In the genomic region with DNA sequence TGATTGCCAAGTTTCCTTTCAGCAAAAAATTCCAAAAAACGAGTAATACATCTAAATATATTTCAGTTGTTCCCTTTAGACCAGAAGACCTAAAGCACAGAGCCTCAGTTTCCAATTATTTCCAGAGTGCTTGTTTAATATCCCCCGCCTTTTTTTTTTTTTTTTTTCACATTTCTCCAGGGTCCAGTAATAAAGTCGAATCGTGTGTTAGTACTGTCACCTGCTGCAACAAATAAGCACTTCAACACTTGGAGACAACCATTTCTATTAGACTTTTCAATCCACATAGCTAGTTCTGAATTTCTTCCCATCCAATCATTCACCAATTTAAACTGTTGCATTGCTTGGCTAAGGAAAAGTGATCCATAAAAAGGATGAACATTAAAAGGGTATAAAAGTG, we compare ENCODE assay signal across 26 cellular contexts. TPM values are rescaled to one million over a fixed set of nuclear protein-coding genes. Genes with fewer than 3 reads are reported as not detected.
DNase-seq lines count a peak whose midpoint lies in the region; FAIRE-seq and TF ChIP-seq lines count a peak whose summit lies in the region.
"Had no signal": no experiment of that assay in that cellular context is flagged by ENCODE, and none has a peak within 500 bp of the region (broad histone marks: within the 10 kb centered on the region; RNA-seq: fewer than 3 reads in every experiment).

No MANE protein-coding gene starts in this region.

- no peak overlapping the region for H3K4me2 ChIP-seq in OCI-LY3 (ENCODE audit: low read length)

- TF ChIP-seq CTCF in OCI-LY3 (IDR thresholded peaks at IDR 0.05; ENCODE audit: low read depth, low read length) (peak; percentile 41), choroid plexus epithelial cell (conservative IDR thresholded peaks at IDR 0.05; ENCODE audit: low read depth, low read length) (peak; percentile 28)

- H3K27ac ChIP-seq in OCI-LY3 (ENCODE audit: low read length): no peak overlapping the region
- H3K27ac ChIP-seq in small intestine (ENCODE audit: low read depth in 1 of 2, low read length in 1 of 2): no peak overlapping the region
- H3K27ac ChIP-seq: 22Rv1, coronary artery, lower lobe of right lung, tibial nerve had no signal

- H3K36me3 ChIP-seq in OCI-LY3 (replicated peaks; ENCODE audit: low read depth, low read length) (no peaks in the 10 kb centered on the region), small intestine (ENCODE audit: control insufficient read depth in 2 of 2, insufficient read depth in 2 of 2, low read length in 2 of 2) (no peaks in the 10 kb centered on the region)
- H3K36me3 ChIP-seq: lower lobe of right lung, tibial nerve had no signal

- no peak overlapping the region for H3K9ac ChIP-seq in OCI-LY3 (ENCODE audit: low read length)

- no peak overlapping the region for H2AFZ ChIP-seq in OCI-LY3 (ENCODE audit: low read depth, low read length)

- H3K9me3 ChIP-seq in OCI-LY3 (ENCODE audit: insufficient read depth, low read length) (no peaks in the 10 kb centered on the region), small intestine (ENCODE audit: control insufficient read depth, low read depth) (no peaks in the 10 kb centered on the region)
- H3K9me3 ChIP-seq: lower lobe of right lung, mucosa of descending colon had no signal

- H3K79me2 ChIP-seq in OCI-LY3 (ENCODE audit: low read length): no peaks in the 10 kb centered on the region

- DNase-seq in DMS53 (lab: John Stamatoyannopoulos, UW) (peak; percentile 42), DMS53 treated with DMSO at 0.1 percent for 48 hours (lab: John Stamatoyannopoulos, UW; ENCODE audit: unreplicated experiment) (no peak), choroid plexus epithelial cell (ENCODE audit: low read depth) (peak; percentile 11), lung microvascular endothelial cell (ENCODE audit: low read depth in 2 of 2) (peak; percentile 22 to 49), NAMALWA (ENCODE audit: low spot score) (no peak), RCC 7860 (ENCODE audit: low spot score) (no peak), small intestine (no peak)
- DNase-seq: activated naive CD4-positive, alpha-beta T cell treated with anti-CD3 and anti-CD28 coated beads, Interleukin-2, amount 10 ng/mL, durations not matched to agents 7 days and 5 days; glutamatergic neuron; H9; kidney glomerular epithelial cell; lower lobe of right lung; mucosa of descending colon; NCI-H1694; NCI-H446 treated with DMSO at 0.1 percent for 48 hours; retina; SIG-M5; T1000 had no signal

- H3K4me1 ChIP-seq in OCI-LY3 (ENCODE audit: low read length): peaks cover 28% of the 10 kb centered on the region
- no peaks in the 10 kb centered on the region for H3K4me1 ChIP-seq in small intestine (ENCODE audit: control insufficient read depth in 2 of 2, insufficient read depth in 1 of 2, low read depth in 1 of 2, low read length in 1 of 2)
- H3K4me1 ChIP-seq: tibial nerve had no signal

- 66 to 77% (median 73%) methylated on average over 4 of the region's 4 CpGs for WGBS in small intestine, 3 donors

- H3K27me3 ChIP-seq in OCI-LY3 (ENCODE audit: low read depth, low read length): no peaks in the 10 kb centered on the region
- no peaks in the 10 kb centered on the region for H3K27me3 ChIP-seq in small intestine (ENCODE audit: control insufficient read depth in 2 of 2, insufficient read depth in 2 of 2, low read length in 2 of 2)
- H3K27me3 ChIP-seq: tibial nerve had no signal

- H3K4me3 ChIP-seq in OCI-LY3 (ENCODE audit: low read length) (no peak overlapping the region), choroid plexus epithelial cell (ENCODE audit: low read depth, low read length) (no peak overlapping the region), small intestine (ENCODE audit: low read depth in 1 of 2, low read length in 2 of 2) (no peak overlapping the region)
- H3K4me3 ChIP-seq: coronary artery, lower lobe of right lung, mucosa of descending colon, tibial nerve had no signal

- H4K20me1 ChIP-seq in OCI-LY3 (ENCODE audit: insufficient read depth, low read length): no peaks in the 10 kb centered on the region

- FAIRE-seq in RCC 7860 (lab: Jason Lieb, UNC): no peak
- no peak for FAIRE-seq in small intestine (lab: Jason Lieb, UNC)
- FAIRE-seq: endometrium had no signal

RNA-seq across cellular contexts. Expression of a gene that starts 13.6 kb away (rescaled TPM):
- total RNA-seq in lung microvascular endothelial cell: not detected in 2 replicates
- not detected for polyA plus RNA-seq in small intestine
- total RNA-seq: H9; natural killer cell treated with Interleukin-12 subunit alpha and Interleukin-12 subunit beta and Interleukin-15 and Interleukin-18, amount 100 ng/mL, for 72 hours; osteoblast; tibial nerve; WTC11 had no signal

RNA-seq across cellular contexts. Expression of a gene that starts 25.0 kb away (rescaled TPM):
- total RNA-seq in lung microvascular endothelial cell: 8.9 and 93.7 TPM in 2 replicates
- polyA plus RNA-seq in small intestine: 100 to 1,000 TPM in 1 of 3 donors, 10 to 100 TPM in 2; 26.4 to 104 (median 65.9) TPM

RNA-seq across cellular contexts. Expression of a gene that starts 48.1 kb away (rescaled TPM):
- total RNA-seq in lung microvascular endothelial cell: 0.22 TPM in 1 of 2 replicates, not detected in the other
- polyA plus RNA-seq in small intestine: under 1 TPM in 1 of 3 donors, not detected in 2; 0.12 TPM
- total RNA-seq: H9, osteoblast, tibial nerve, WTC11 had no signal

Comparison
In these comparisons a context has a peak if more than half of its experiments do, and no peak if none do; other contexts are left out.
1. DNase-seq: peak in DMS53 (single experiment), choroid plexus epithelial cell (single experiment) and lung microvascular endothelial cell (2 of 2); none in DMS53 treated with DMSO at 0.1 percent for 48 hours (single experiment), NAMALWA (single experiment), RCC 7860 (single experiment) and small intestine (single experiment).